In the genomic region with DNA sequence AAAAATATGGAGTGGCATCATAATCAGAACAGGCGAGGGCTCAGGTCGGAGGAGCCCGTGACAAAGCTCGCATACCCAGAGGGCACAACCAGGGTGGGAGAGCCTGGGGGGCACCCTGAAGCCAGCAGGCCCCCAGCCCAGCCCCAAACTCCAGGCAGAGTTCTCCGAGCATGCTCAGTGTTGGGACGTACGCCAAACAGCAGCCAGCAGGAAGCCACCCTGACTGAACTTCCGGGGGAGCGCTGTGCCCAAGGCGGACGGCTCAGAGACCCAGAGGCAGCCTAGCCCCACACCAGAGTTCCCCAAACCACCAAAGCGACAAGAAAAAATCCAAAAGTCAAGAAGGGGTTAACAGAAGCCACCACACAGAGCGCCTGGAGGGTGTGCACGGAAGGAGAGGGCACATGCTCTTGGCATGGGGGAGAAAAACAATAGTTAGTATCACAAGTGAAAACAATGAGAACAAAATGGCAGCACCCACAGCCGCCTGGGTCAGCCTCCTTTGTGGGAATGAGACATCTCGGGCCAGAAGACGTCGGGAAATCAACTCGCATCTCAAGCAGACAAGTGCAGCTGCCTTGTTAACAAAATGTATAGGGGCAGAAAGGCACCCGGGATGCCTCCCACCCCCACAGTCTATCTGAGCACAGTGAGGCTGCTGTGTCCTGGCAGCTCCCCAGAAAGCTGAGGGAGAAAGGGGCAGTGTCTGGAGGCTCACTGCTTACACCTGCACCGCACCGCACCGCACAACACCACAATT, we compare ENCODE assay signal across 23 cellular contexts. TPM values are rescaled to one million over a fixed set of nuclear protein-coding genes. Genes with fewer than 3 reads are reported as not detected.
DNase-seq lines count a peak whose midpoint lies in the region; ATAC-seq and TF ChIP-seq lines count a peak whose summit lies in the region.
"Had no signal": no experiment of that assay in that cellular context is flagged by ENCODE, and none has a peak within 500 bp of the region (broad histone marks: within the 10 kb centered on the region; RNA-seq: fewer than 3 reads in every experiment).

No MANE protein-coding gene starts in this region.

- H3K27me3 Mint-ChIP-seq in T-helper 1 cell treated with Interleukin-12 subunit alpha and Interleukin-12 subunit beta and Interleukin-4 antibody, amounts not matched to agents 30 μg/mL and 1 μg/mL, for 36 hours (ENCODE audit: low read depth): no peaks in the 10 kb centered on the region
- no peaks in the 10 kb centered on the region for H3K27me3 Mint-ChIP-seq in activated naive CD4-positive, alpha-beta T cell treated with anti-CD3 and anti-CD28 coated beads, Interleukin-2, amount 50 U/mL, for 24 hours
- no peaks in the 10 kb centered on the region for H3K27me3 Mint-ChIP-seq in naive thymus-derived CD8-positive, alpha-beta T cell

- H4K20me1 ChIP-seq in HCT116 (ENCODE audit: insufficient read depth): no peaks in the 10 kb centered on the region

- POLR2A ChIA-PET in HCT116 (lab: Charles Lee): interaction anchor here (1.7 kb wide), 1 partner anchor 19 kb away, joined by 5 read pairs; a partner anchor contains a TSS
- POLR2A ChIA-PET in naive thymus-derived CD8-positive, alpha-beta T cell (lab: Charles Lee): interaction anchor here (0.6 to 2.0 kb wide), 4 partner anchors 12 to 199 kb away, joined by 3 to 8 read pairs (median 4); a partner anchor contains a TSS

- H3K4me1 Mint-ChIP-seq in T-helper 1 cell treated with Interleukin-12 subunit alpha and Interleukin-12 subunit beta and Interleukin-4 antibody, amounts not matched to agents 30 μg/mL and 1 μg/mL, for 36 hours (ENCODE audit: low read depth): peaks cover 3% of the 10 kb centered on the region
- H3K4me1 Mint-ChIP-seq in activated naive CD4-positive, alpha-beta T cell treated with anti-CD3 and anti-CD28 coated beads, Interleukin-2, amount 50 U/mL, for 24 hours: peaks cover 9% of the 10 kb centered on the region
- peaks cover 2 to 12% (median 5%) of the 10 kb centered on the region in 4 donors for H3K4me1 Mint-ChIP-seq in naive thymus-derived CD8-positive, alpha-beta T cell
- H3K4me1 Mint-ChIP-seq: H9 had no signal

- no peaks in the 10 kb centered on the region for H3K9me3 Mint-ChIP-seq in T-helper 1 cell treated with Interleukin-12 subunit alpha and Interleukin-12 subunit beta and Interleukin-4 antibody, amounts not matched to agents 30 μg/mL and 1 μg/mL, for 36 hours
- no peaks in the 10 kb centered on the region for H3K9me3 Mint-ChIP-seq in activated naive CD4-positive, alpha-beta T cell treated with anti-CD3 and anti-CD28 coated beads, Interleukin-2, amount 50 U/mL, for 24 hours
- no peaks in the 10 kb centered on the region for H3K9me3 Mint-ChIP-seq in naive thymus-derived CD8-positive, alpha-beta T cell
- H3K9me3 Mint-ChIP-seq: H9 had no signal

- no peak overlapping the region for H2AFZ ChIP-seq in HCT116 (ENCODE audit: low read depth, low read length, poor library complexity, severe bottlenecking)

- H3K4me3 Mint-ChIP-seq in T-helper 1 cell treated with Interleukin-12 subunit alpha and Interleukin-12 subunit beta and Interleukin-4 antibody, amounts not matched to agents 30 μg/mL and 1 μg/mL, for 36 hours: peak overlapping the region; percentile 26
- peak overlapping the region; percentile 55 for H3K4me3 Mint-ChIP-seq in activated naive CD4-positive, alpha-beta T cell treated with anti-CD3 and anti-CD28 coated beads, Interleukin-2, amount 50 U/mL, for 24 hours
- peak overlapping the region; percentile 13 to 77 (median 56) for H3K4me3 Mint-ChIP-seq in naive thymus-derived CD8-positive, alpha-beta T cell
- H3K4me3 Mint-ChIP-seq: H9 had no signal

- DNase-seq in T-helper 1 cell (no peak), HCT116 (ENCODE audit: low read depth, low spot score) (no peak), NOMO-1 treated with DMSO at 0.1 percent for 48 hours (lab: John Stamatoyannopoulos, UW; ENCODE audit: unreplicated experiment) (no peak), cerebellar cortex (ENCODE audit: low spot score) (no peak), NCI-H748 treated with DMSO at 0.1 percent for 48 hours (lab: John Stamatoyannopoulos, UW) (no peak)
- DNase-seq in naive thymus-derived CD8-positive, alpha-beta T cell: peak in 2 of 10 donors; percentile 40 to 43
- DNase-seq: activated CD4-positive, CD25-positive, alpha-beta regulatory T cell treated with anti-CD3 and anti-CD28 coated beads, Interleukin-2, amount 50 U/mL, for 72 hours; activated effector memory CD4-positive, alpha-beta T cell treated with Interleukin-2 at 50 U/mL for 16 hours; H9; heart left ventricle; MV-4-11; RPMI8226; stimulated activated CD4-positive, alpha-beta T cell treated with anti-CD3 and anti-CD28 coated beads, Interleukin-1b, Interleukin-23, amount 100 ng/mL, for 48 hours; SW 1271; thyroid gland had no signal

- TF ChIP-seq POLR2A in HCT116 (IDR thresholded peaks at IDR 0.05; ENCODE audit: borderline replicate concordance, extremely low read depth, insufficient read depth, insufficient read length): no peak

- CTCF ChIA-PET in HCT116 (lab: Charles Lee): no interaction called here

- no peak overlapping the region for H3K4me2 ChIP-seq in HCT116 (ENCODE audit: low read length)

- no peak for TF ChIP-seq RAD21 in HCT116 (IDR thresholded peaks at IDR 0.05; ENCODE audit: low read depth)

- H3K9me2 ChIP-seq in HCT116 (ENCODE audit: insufficient read depth): no peaks in the 10 kb centered on the region

- no peaks in the 10 kb centered on the region for H3K27me3 ChIP-seq in HCT116 (ENCODE audit: insufficient read depth, low read length)
- H3K27me3 ChIP-seq: heart left ventricle, neutrophil, right lobe of liver, thyroid gland had no signal

- no peak for ATAC-seq in HCT116
- peak; percentile 69 to 71 for ATAC-seq in naive thymus-derived CD8-positive, alpha-beta T cell
- ATAC-seq: heart left ventricle, right lobe of liver had no signal

- RAD21 ChIA-PET in HCT116 (lab: Charles Lee; ENCODE audit: low non-redundant PET in 1 of 2, low total read pairs in 2 of 2, uncharacterized antibody in 2 of 2, unreplicated experiment in 2 of 2): no interaction called here

- H3K9ac ChIP-seq in HCT116 (ENCODE audit: low read length): no peak overlapping the region

- H3K27ac ChIP-seq in HCT116 (ENCODE audit: low read depth, low read length): no peak overlapping the region
- H3K27ac ChIP-seq: 22Rv1, heart left ventricle, neutrophil, right lobe of liver, thyroid gland had no signal

- peaks cover 24 to 42% of the 10 kb centered on the region in 2 experiments; a peak in 3 of 4 replicates for H3K36me3 ChIP-seq in HCT116 (ENCODE audit: control insufficient read depth in 1 of 2, insufficient read depth in 2 of 2, low read length in 2 of 2)

- H3K79me2 ChIP-seq in HCT116 (ENCODE audit: insufficient read depth, low read length): no peaks in the 10 kb centered on the region; the same call in 1 of the 2 replicates

- peak overlapping the region; percentile 86 for H3K27ac Mint-ChIP-seq in T-helper 1 cell treated with Interleukin-12 subunit alpha and Interleukin-12 subunit beta and Interleukin-4 antibody, amounts not matched to agents 30 μg/mL and 1 μg/mL, for 36 hours
- peak overlapping the region; percentile 80 for H3K27ac Mint-ChIP-seq in activated naive CD4-positive, alpha-beta T cell treated with anti-CD3 and anti-CD28 coated beads, Interleukin-2, amount 50 U/mL, for 24 hours
- H3K27ac Mint-ChIP-seq in naive thymus-derived CD8-positive, alpha-beta T cell: peak overlapping the region; percentile 59 to 92 (median 88)

- peaks cover 17% of the 10 kb centered on the region for H3K36me3 Mint-ChIP-seq in T-helper 1 cell treated with Interleukin-12 subunit alpha and Interleukin-12 subunit beta and Interleukin-4 antibody, amounts not matched to agents 30 μg/mL and 1 μg/mL, for 36 hours (ENCODE audit: low read depth)
- H3K36me3 Mint-ChIP-seq in activated naive CD4-positive, alpha-beta T cell treated with anti-CD3 and anti-CD28 coated beads, Interleukin-2, amount 50 U/mL, for 24 hours: peaks cover 5% of the 10 kb centered on the region
- H3K36me3 Mint-ChIP-seq in naive thymus-derived CD8-positive, alpha-beta T cell: peaks cover 0 to 77% (median 11%) of the 10 kb centered on the region in 3 donors

- no peak overlapping the region for H3K4me3 ChIP-seq in HCT116 (replicated peaks in 1 of 2; ENCODE audit: low read depth in 1 of 2, low read length in 2 of 2)
- H3K4me3 ChIP-seq: heart left ventricle, right lobe of liver, thyroid gland had no signal

- TSS peak; percentile 4 for BruUV-seq in HCT116 (replicated peaks; lab: Mats Ljungman, UMichigan)

- H3K4me1 ChIP-seq in HCT116 (ENCODE audit: control insufficient read depth in 1 of 2, insufficient read depth in 2 of 2, low read length in 2 of 2): peaks cover 13 to 21% of the 10 kb centered on the region in 2 experiments
- H3K4me1 ChIP-seq: right lobe of liver, thyroid gland had no signal

- intact Hi-C loops in HCT116 (cut with micrococcal nuclease): no loop called here

- no peaks in the 10 kb centered on the region for H3K9me3 ChIP-seq in HCT116 (ENCODE audit: control insufficient read depth in 1 of 2, insufficient read depth in 1 of 2, low read depth in 1 of 2, low read length in 2 of 2)
- H3K9me3 ChIP-seq: heart left ventricle, neutrophil, right lobe of liver, thyroid gland had no signal

- TF ChIP-seq CTCF in HCT116 (IDR thresholded peaks at IDR 0.05 in 2 of 3, conservative IDR thresholded peaks at IDR 0.05 in 1 of 3; ENCODE audit: borderline replicate concordance in 1 of 3, insufficient read depth in 1 of 3, low read depth in 2 of 3, low read length in 2 of 3): no peak

TF ChIP-seq in HCT116, 20 proteins besides CTCF, POLR2A, EP300 and RAD21 (continues in another document):
- TF ChIP-seq ZNF274 (IDR thresholded peaks at IDR 0.05; ENCODE audit: low read depth, low read length) (no peak), SP1 (IDR thresholded peaks at IDR 0.05; ENCODE audit: low read depth) (no peak)

RNA-seq across cellular contexts. Expression of a gene that starts 11.9 kb away (rescaled TPM):
- total RNA-seq in HCT116 (2021; ENCODE audit: unreplicated experiment): 114 TPM
- 57.8 and 59.4 TPM in 2 replicates for polyA plus RNA-seq in HCT116 (2012)
- 100 to 1,000 TPM; 199 to 210 TPM for total RNA-seq in naive thymus-derived CD8-positive, alpha-beta T cell
- polyA plus RNA-seq in naive thymus-derived CD8-positive, alpha-beta T cell: 10 to 100 TPM; 46.0 to 62.6 (median 49.0) TPM

RNA-seq across cellular contexts. Expression of a gene that starts 12.7 kb away (rescaled TPM):
- not detected for total RNA-seq in HCT116 (2021; ENCODE audit: unreplicated experiment)
- 10.7 and 15.1 TPM in 2 replicates for polyA plus RNA-seq in HCT116 (2012)
- total RNA-seq in naive thymus-derived CD8-positive, alpha-beta T cell: under 1 TPM in 1 of 2 experiments, not detected in 1; 0.21 TPM
- 1 to 10 TPM in 2 of 3 donors, not detected in 1; 1.9 to 4.6 TPM for polyA plus RNA-seq in naive thymus-derived CD8-positive, alpha-beta T cell
- total RNA-seq: fibroblast of lung, kidney epithelial cell, mesenteric fat pad, right lobe of liver had no signal
- polyA plus RNA-seq: fibroblast of lung had no signal

RNA-seq across cellular contexts. Expression of a gene that starts 17.1 kb away (rescaled TPM):
- total RNA-seq in HCT116 (2021; ENCODE audit: unreplicated experiment): 0.27 TPM
- 0.13 and 0.15 TPM in 2 replicates for polyA plus RNA-seq in HCT116 (2012)
- total RNA-seq in naive thymus-derived CD8-positive, alpha-beta T cell: not detected
- under 1 TPM in 1 of 3 donors, not detected in 2; 0.70 TPM for polyA plus RNA-seq in naive thymus-derived CD8-positive, alpha-beta T cell
- total RNA-seq: fibroblast of lung, heart left ventricle, mesenteric fat pad, thyroid gland had no signal
- polyA plus RNA-seq: fibroblast of lung had no signal

RNA-seq across cellular contexts. Expression of a gene that starts 19.4 kb away (rescaled TPM):
- 152 TPM for total RNA-seq in HCT116 (2021; ENCODE audit: unreplicated experiment)
- polyA plus RNA-seq in HCT116 (2012): 117 and 132 TPM in 2 replicates
- total RNA-seq in naive thymus-derived CD8-positive, alpha-beta T cell: 10 to 100 TPM; 79.7 to 80.5 TPM
- polyA plus RNA-seq in naive thymus-derived CD8-positive, alpha-beta T cell: 10 to 100 TPM; 53.3 to 79.1 (median 64.5) TPM

RNA-seq across cellular contexts. Expression of a gene that starts 49.3 kb away (rescaled TPM):
- 0.61 TPM for total RNA-seq in HCT116 (2021; ENCODE audit: unreplicated experiment)
- polyA plus RNA-seq in HCT116 (2012): 0.27 and 0.30 TPM in 2 replicates
- total RNA-seq in naive thymus-derived CD8-positive, alpha-beta T cell: 1 to 10 TPM; 3.4 to 3.7 TPM
- 1 to 10 TPM in 2 of 3 donors, under 1 TPM in 1; 0.28 to 2.8 (median 1.8) TPM for polyA plus RNA-seq in naive thymus-derived CD8-positive, alpha-beta T cell
- total RNA-seq: fibroblast of lung, heart left ventricle had no signal
- polyA plus RNA-seq: fibroblast of lung, heart left ventricle had no signal
